Comparison of ENCODE assay signal across 12 cellular contexts in genomic region chr10:24206926-24207701, GRCh38. TPM values are rescaled to one million over a fixed set of nuclear protein-coding genes. Genes with fewer than 3 reads are reported as not detected.
DNase-seq lines count a peak whose midpoint lies in the region; ATAC-seq, FAIRE-seq and TF ChIP-seq lines count a peak whose summit lies in the region.
"Had no signal": no experiment of that assay in that cellular context is flagged by ENCODE, and none has a peak within 500 bp of the region (broad histone marks: within the 10 kb centered on the region; RNA-seq: fewer than 3 reads in every experiment).

No MANE protein-coding gene starts in this region.

- no peak for DNase-seq in cardiac muscle cell (ENCODE audit: low read depth in 1 of 2, low spot score in 1 of 2)
- DNase-seq in left cardiac atrium = no peak
- DNase-seq in glutamatergic neuron = no peak
- DNase-seq in pancreas = no peak
- DNase-seq in uterus = no peak
- no peak for DNase-seq in MG63
- DNase-seq in NCI-H2227 treated with DMSO at 0.1 percent for 48 hours (lab: John Stamatoyannopoulos, UW) = no peak
- no peak for DNase-seq in NCI-H2081 (lab: John Stamatoyannopoulos, UW)
- DNase-seq: ACHN; activated CD8-positive, alpha-beta memory T cell treated with anti-CD3 and anti-CD28 coated beads, Interleukin-2, amount 10 ng/mL, durations not matched to agents 7 days and 5 days; midbrain had no signal

- no peaks in the 10 kb centered on the region for H3K9me3 Mint-ChIP-seq in glutamatergic neuron (ENCODE audit: unreplicated experiment)

- no peaks in the 10 kb centered on the region for H3K27me3 Mint-ChIP-seq in glutamatergic neuron (ENCODE audit: unreplicated experiment)

- H3K4me1 Mint-ChIP-seq in glutamatergic neuron (ENCODE audit: low read depth, unreplicated experiment) = peaks cover 13% of the 10 kb centered on the region

- ATAC-seq in left cardiac atrium (no peak), pancreas (no peak)
- ATAC-seq: activated CD8-positive, alpha-beta memory T cell treated with anti-CD3 and anti-CD28 coated beads, Interleukin-2, amount 10 ng/mL, durations not matched to agents 7 days and 5 days had no signal

- peak overlapping the region; percentile 7 for H3K27ac Mint-ChIP-seq in glutamatergic neuron (ENCODE audit: unreplicated experiment)
- H3K27ac Mint-ChIP-seq: activated CD8-positive, alpha-beta memory T cell treated with anti-CD3 and anti-CD28 coated beads, Interleukin-2, amount 10 ng/mL, durations not matched to agents 7 days and 5 days had no signal

- no peak overlapping the region for H3K4me3 Mint-ChIP-seq in glutamatergic neuron (ENCODE audit: unreplicated experiment)
- H3K4me3 Mint-ChIP-seq: activated CD8-positive, alpha-beta memory T cell treated with anti-CD3 and anti-CD28 coated beads, Interleukin-2, amount 10 ng/mL, durations not matched to agents 7 days and 5 days had no signal

- intact Hi-C loops in left cardiac atrium (cut with DNase I) (loop anchor here in 1 of 2 donors (5.0 to 10.0 kb wide), 2 partner anchors 150 to 322 kb away; no protein-coding TSS in a partner anchor), pancreas (cut with DNase I) (no loop called here), uterus (cut with DNase I; ENCODE audit: low total_unique reads) (no loop called here)

- no peaks in the 10 kb centered on the region for H3K9me3 ChIP-seq in cardiac muscle cell (ENCODE audit: low read depth)
- H3K9me3 ChIP-seq in pancreas = no peaks in the 10 kb centered on the region
- no peaks in the 10 kb centered on the region for H3K9me3 ChIP-seq in uterus
- no peaks in the 10 kb centered on the region for H3K9me3 ChIP-seq in MG63

- H3K27ac ChIP-seq in cardiac muscle cell (peak overlapping the region; percentile 97), pancreas (peak overlapping the region; percentile 65 to 92 (median 81)), uterus (peak overlapping the region; percentile 87 to 90)

- H3K36me3 ChIP-seq in cardiac muscle cell (no peaks in the 10 kb centered on the region), pancreas (no peaks in the 10 kb centered on the region), uterus (no peaks in the 10 kb centered on the region), MG63 (no peaks in the 10 kb centered on the region)

- WGBS in pancreas, 2 donors = 52 to 54% methylated on average over 7 of the region's 7 CpGs

- TF ChIP-seq POLR2A in uterus (IDR thresholded peaks at IDR 0.05) = no peak

- peaks cover 30% of the 10 kb centered on the region for H3K4me1 ChIP-seq in cardiac muscle cell (ENCODE audit: low read depth)
- peaks cover 0 to 6% (median 6%) of the 10 kb centered on the region in 3 donors for H3K4me1 ChIP-seq in pancreas
- peaks cover 0 to 3% of the 10 kb centered on the region in 2 donors for H3K4me1 ChIP-seq in uterus

- no peaks in the 10 kb centered on the region for H3K36me3 Mint-ChIP-seq in glutamatergic neuron (ENCODE audit: unreplicated experiment)
- H3K36me3 Mint-ChIP-seq: activated CD8-positive, alpha-beta memory T cell treated with anti-CD3 and anti-CD28 coated beads, Interleukin-2, amount 10 ng/mL, durations not matched to agents 7 days and 5 days had no signal

- H3K4me3 ChIP-seq in cardiac muscle cell (no peak overlapping the region), pancreas (no peak overlapping the region), uterus (no peak overlapping the region), MG63 (no peak overlapping the region)
- H3K4me3 ChIP-seq: skin epidermis had no signal

- H3K27me3 ChIP-seq in cardiac muscle cell (no peaks in the 10 kb centered on the region), pancreas (no peaks in the 10 kb centered on the region), uterus (no peaks in the 10 kb centered on the region), MG63 (no peaks in the 10 kb centered on the region)

- TF ChIP-seq CTCF in cardiac muscle cell (IDR thresholded peaks at IDR 0.05; ENCODE audit: low read depth, low read length) (no peak), glutamatergic neuron (IDR thresholded peaks at IDR 0.05; ENCODE audit: partially characterized antibody, unreplicated experiment) (no peak), pancreas (IDR thresholded peaks at IDR 0.05) (no peak), uterus (IDR thresholded peaks at IDR 0.05) (no peak)

- no peak for FAIRE-seq in pancreas (lab: Jason Lieb, UNC)

RNA-seq across cellular contexts. Expression of gene KIAA1217, which starts 1.8 kb away (rescaled TPM):
- total RNA-seq in cardiac muscle cell (9.8 and 23.1 TPM in 2 replicates), left cardiac atrium (10 to 100 TPM; 19.5 to 32.6 TPM), glutamatergic neuron (ENCODE audit: unreplicated experiment) (4.4 TPM), pancreas (10 to 100 TPM; 15.0 to 36.7 (median 24.3) TPM), uterus (10 to 100 TPM in 2 of 4 donors, 1 to 10 TPM in 2; 3.5 to 38.2 (median 11.6) TPM)
- polyA plus RNA-seq in cardiac muscle cell (8.9 and 13.3 TPM in 2 replicates), pancreas (10 to 100 TPM; 11.9 to 13.5 TPM)
- 1.7 and 6.4 TPM in 2 replicates for total RNA-seq in MG63 (2014; rRNA removed; shearing (Covaris generic); ENCODE audit: low replicate concordance)
